ENCODE assay signal across 12 cellular contexts in the genomic region with DNA sequence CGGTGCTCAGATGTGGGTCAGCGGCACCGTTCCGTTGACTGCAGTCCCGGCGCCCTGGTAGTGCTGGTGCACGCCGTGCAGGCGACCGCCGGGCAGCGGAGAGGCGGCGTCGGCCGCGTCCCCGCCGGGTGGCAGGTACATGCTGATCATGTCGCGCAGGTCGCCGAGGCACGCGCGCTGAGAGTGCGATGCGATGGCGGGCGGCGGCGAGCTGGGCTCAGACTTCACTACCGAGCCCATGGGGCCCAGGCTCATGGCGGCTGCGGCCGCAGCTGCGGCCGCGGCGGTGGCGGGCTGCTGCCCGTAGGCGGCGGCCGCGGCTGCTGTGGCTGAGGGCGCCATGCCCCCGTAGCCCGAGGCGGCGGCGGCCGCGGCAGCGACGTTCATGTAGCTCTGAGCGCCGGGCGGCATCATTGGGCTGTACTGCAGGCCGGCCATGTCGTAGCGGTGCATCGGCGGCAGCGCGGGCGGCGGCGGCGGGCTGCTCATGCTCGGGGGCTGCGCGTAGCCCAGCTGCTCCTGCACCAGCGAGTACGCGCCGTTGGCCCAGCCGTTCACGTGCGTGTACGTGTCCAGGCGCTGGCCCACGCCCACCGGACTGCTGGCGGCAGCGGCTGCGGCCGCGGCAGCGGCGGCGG. TPM values are rescaled to one million over a fixed set of nuclear protein-coding genes. Genes with fewer than 3 reads are reported as not detected.
DNase-seq lines count a peak whose midpoint lies in the region; ATAC-seq and TF ChIP-seq lines count a peak whose summit lies in the region.
"Had no signal": no experiment of that assay in that cellular context is flagged by ENCODE, and none has a peak within 500 bp of the region (broad histone marks: within the 10 kb centered on the region; RNA-seq: fewer than 3 reads in every experiment).

No MANE protein-coding gene starts in this region.

- H2AFZ ChIP-seq in GM23338: no peak overlapping the region

- no peaks in the 10 kb centered on the region for H3K36me3 ChIP-seq in GM23338 (ENCODE audit: insufficient read depth)
- no peaks in the 10 kb centered on the region for H3K36me3 ChIP-seq in adipocyte (ENCODE audit: control insufficient read depth, insufficient read depth, low read length, severe bottlenecking)
- no peaks in the 10 kb centered on the region for H3K36me3 ChIP-seq in skeletal muscle satellite cell (ENCODE audit: insufficient read depth, low read length)

- peaks cover 29% of the 10 kb centered on the region for H3K4me1 Mint-ChIP-seq in GM23338
- H3K4me1 Mint-ChIP-seq: memory B cell had no signal

- no peaks in the 10 kb centered on the region for H3K79me2 ChIP-seq in GM23338 (replicated peaks; ENCODE audit: insufficient read depth)

- peaks cover 60% of the 10 kb centered on the region for H3K27me3 Mint-ChIP-seq in GM23338 (ENCODE audit: insufficient read depth, low read depth, poor library complexity)

- H3K27me3 ChIP-seq in GM23338 (ENCODE audit: insufficient read depth): peaks cover 85% of the 10 kb centered on the region
- peaks cover 76% of the 10 kb centered on the region for H3K27me3 ChIP-seq in adipocyte (replicated peaks; ENCODE audit: control insufficient read depth, insufficient read depth, low read length)
- H3K27me3 ChIP-seq in skeletal muscle satellite cell (ENCODE audit: control insufficient read depth, insufficient read depth, low read length): peaks cover 70% of the 10 kb centered on the region

- DNase-seq in GM23338 (ENCODE audit: low spot score) (peak; percentile 52), adipocyte (ENCODE audit: low read depth) (peak; percentile 22), hypothalamus (lab: John Stamatoyannopoulos, UW) (peak in 39 of 51 donors; percentile 0 to 67 (median 22)), NCI-H345 (lab: John Stamatoyannopoulos, UW) (no peak)
- DNase-seq: NCI-H1417 had no signal

- no peak overlapping the region for H3K27ac ChIP-seq in GM23338 (ENCODE audit: low read depth)

- H3K4me3 ChIP-seq in GM23338: peak overlapping the region; percentile 62
- peak overlapping the region; percentile 37 for H3K4me3 ChIP-seq in adipocyte (ENCODE audit: low read length)
- peak overlapping the region; percentile 61 for H3K4me3 ChIP-seq in skeletal muscle satellite cell (ENCODE audit: low read length)

- H3K9ac ChIP-seq in adipocyte (ENCODE audit: low read length): no peak overlapping the region
- H3K9ac ChIP-seq in skeletal muscle satellite cell (ENCODE audit: low read depth, low read length): no peak overlapping the region

- H4K20me1 ChIP-seq in GM23338 (replicated peaks; ENCODE audit: insufficient read depth): no peaks in the 10 kb centered on the region

- ATAC-seq in GM23338: peak; percentile 3; the same call in 2 of the 3 replicates
- ATAC-seq in GM21526 (IDR thresholded peaks at IDR 0.05; ENCODE audit: low FRiP score, unreplicated experiment): no peak
- no peak for ATAC-seq in GM21529 (IDR thresholded peaks at IDR 0.05; ENCODE audit: unreplicated experiment)
- ATAC-seq in HG03378 (IDR thresholded peaks at IDR 0.05; ENCODE audit: unreplicated experiment): no peak

- no peak overlapping the region for H3K27ac Mint-ChIP-seq in GM23338
- H3K27ac Mint-ChIP-seq: activated naive CD4-positive, alpha-beta T cell treated with anti-CD3 and anti-CD28 coated beads, Interleukin-2, amount 50 U/mL, for 24 hours; memory B cell had no signal

- peaks cover 6% of the 10 kb centered on the region; the same call in 1 of the 3 replicates for H3K36me3 Mint-ChIP-seq in GM23338 (ENCODE audit: low read depth)
- H3K36me3 Mint-ChIP-seq: memory B cell had no signal

- peak overlapping the region; percentile 80; the same call in 2 of the 3 replicates for H3K4me3 Mint-ChIP-seq in GM23338
- H3K4me3 Mint-ChIP-seq: T-helper 1 cell treated with Interleukin-12 subunit alpha and Interleukin-12 subunit beta and Interleukin-4 antibody, amounts not matched to agents 30 μg/mL and 1 μg/mL, for 36 hours had no signal

- H3K4me2 ChIP-seq in GM23338: peak overlapping the region; percentile 85
- H3K4me2 ChIP-seq in skeletal muscle satellite cell (ENCODE audit: low read length): peak overlapping the region; percentile 76

- H3F3A ChIP-seq in GM23338 (replicated peaks; ENCODE audit: low read depth): no peaks in the 10 kb centered on the region

- TF ChIP-seq CTCF in GM23338 (conservative IDR thresholded peaks at IDR 0.05; ENCODE audit: low read depth in 2 of 2): no peak

- H3K9me3 ChIP-seq in adipocyte (ENCODE audit: control insufficient read depth, low read length): no peaks in the 10 kb centered on the region
- H3K9me3 ChIP-seq in skeletal muscle satellite cell (replicated peaks; ENCODE audit: low read length): no peaks in the 10 kb centered on the region

- no peaks in the 10 kb centered on the region for H3K9me2 ChIP-seq in GM23338 (ENCODE audit: insufficient read depth)

- H3K4me1 ChIP-seq in GM23338 (ENCODE audit: insufficient read depth) (peaks cover 10% of the 10 kb centered on the region), adipocyte (ENCODE audit: control insufficient read depth, insufficient read depth, low read length) (no peaks in the 10 kb centered on the region), skeletal muscle satellite cell (ENCODE audit: control insufficient read depth, insufficient read depth, low read length) (no peaks in the 10 kb centered on the region)

- H3K9me3 Mint-ChIP-seq in GM23338: no peaks in the 10 kb centered on the region
- H3K9me3 Mint-ChIP-seq: activated naive CD4-positive, alpha-beta T cell treated with anti-CD3 and anti-CD28 coated beads, Interleukin-2, amount 50 U/mL, for 24 hours; memory B cell; T-helper 1 cell treated with Interleukin-12 subunit alpha and Interleukin-12 subunit beta and Interleukin-4 antibody, amounts not matched to agents 30 μg/mL and 1 μg/mL, for 36 hours had no signal

TF ChIP-seq in GM23338, 12 proteins besides CTCF, POLR2A, EP300 and RAD21 (continues in another document):
- no peak for TF ChIP-seq REST (IDR thresholded peaks at IDR 0.05; ENCODE audit: unreplicated experiment)
- no peak for TF ChIP-seq EZH2phosphoT487 (IDR thresholded peaks at IDR 0.05; ENCODE audit: unreplicated experiment)
- no peak for TF ChIP-seq CREB1 (CRISPR knock-in tag; IDR thresholded peaks at IDR 0.05; ENCODE audit: low read depth)
- TF ChIP-seq, protein P1, sequence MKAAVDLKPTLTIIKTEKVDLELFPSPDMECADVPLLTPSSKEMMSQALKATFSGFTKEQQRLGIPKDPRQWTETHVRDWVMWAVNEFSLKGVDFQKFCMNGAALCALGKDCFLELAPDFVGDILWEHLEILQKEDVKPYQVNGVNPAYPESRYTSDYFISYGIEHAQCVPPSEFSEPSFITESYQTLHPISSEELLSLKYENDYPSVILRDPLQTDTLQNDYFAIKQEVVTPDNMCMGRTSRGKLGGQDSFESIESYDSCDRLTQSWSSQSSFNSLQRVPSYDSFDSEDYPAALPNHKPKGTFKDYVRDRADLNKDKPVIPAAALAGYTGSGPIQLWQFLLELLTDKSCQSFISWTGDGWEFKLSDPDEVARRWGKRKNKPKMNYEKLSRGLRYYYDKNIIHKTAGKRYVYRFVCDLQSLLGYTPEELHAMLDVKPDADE (IDR thresholded peaks at IDR 0.05): no peak
- no peak for TF ChIP-seq EZH2 (IDR thresholded peaks at IDR 0.05; ENCODE audit: low read depth, unreplicated experiment)
- no peak for TF ChIP-seq NANOG (IDR thresholded peaks at IDR 0.05; ENCODE audit: borderline replicate concordance)

RNA-seq across cellular contexts. Expression of gene SOX3, which starts 1.0 kb away (rescaled TPM):
- total RNA-seq in GM23338 (2014; rRNA removed; shearing (Covaris generic)): 23.3 and 25.4 TPM in 2 replicates
- polyA plus RNA-seq in GM23338 (2016; fragmentation: Nextera tagmentation; extraction: Ambion mirVana): 9.8 and 10.3 TPM in 2 replicates
- total RNA-seq in skeletal muscle satellite cell (2012; rRNA removed): not detected in 2 replicates
